In the genomic region with DNA sequence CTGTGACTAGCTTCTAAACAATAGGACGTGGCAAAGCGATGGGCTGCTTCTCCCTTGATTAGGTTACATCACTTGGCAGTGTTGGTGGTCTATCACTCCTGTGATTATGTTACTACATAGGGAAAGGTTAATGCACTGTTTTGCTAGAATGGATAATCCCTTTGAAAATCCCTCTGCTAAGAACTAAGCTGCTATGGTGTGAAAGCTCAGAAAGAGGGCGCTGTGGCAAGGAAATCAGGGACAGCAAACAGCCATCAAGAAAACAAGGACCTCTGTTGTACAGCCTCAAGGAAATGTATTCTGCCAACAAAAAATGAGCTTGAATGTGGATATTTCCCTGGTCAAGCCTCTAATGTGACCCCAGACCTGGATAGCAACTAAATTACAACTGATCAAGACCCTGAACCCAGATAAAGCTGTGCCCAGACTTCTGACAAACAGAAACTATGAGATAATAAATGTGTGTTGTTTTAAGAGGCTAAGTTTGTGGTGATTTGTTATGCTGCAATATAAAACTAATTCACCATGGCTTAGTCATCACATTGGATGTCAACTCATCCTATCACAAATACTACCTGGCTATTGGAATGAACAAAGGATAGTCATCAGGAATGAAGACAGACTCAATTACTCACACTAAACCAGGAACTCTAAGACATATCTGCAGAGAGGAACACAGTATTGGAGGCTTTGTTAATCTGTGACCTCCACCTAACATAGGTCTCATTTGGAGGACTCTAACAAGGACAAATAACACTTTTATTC, we compare ENCODE assay signal across 9 cellular contexts.
A peak's percentile ranks its signal among the peaks of the same experiment; 100 is the strongest.
DNase-seq lines count a peak whose midpoint lies in the region; ATAC-seq and TF ChIP-seq lines count a peak whose summit lies in the region.
"Had no signal": no experiment of that assay in that cellular context is flagged by ENCODE, and none has a peak within 500 bp of the region (broad histone marks: within the 10 kb centered on the region; RNA-seq: fewer than 3 reads in every experiment).

No MANE protein-coding gene starts in this region.

- H3K4me1 Mint-ChIP-seq in activated T-helper 1 cell treated with anti-CD3 and anti-CD28 coated beads, Interleukin-12 subunit alpha, Interleukin-12 subunit beta, Interleukin-2, Interleukin-4 antibody, amounts not matched to agents 30 ng/mL and 10 ng/mL and 1 ng/mL, durations not matched to agents 14 hours and 24 hours and 36 hours (ENCODE audit: low read depth): no peaks in the 10 kb centered on the region

- H3K4me3 Mint-ChIP-seq in activated T-helper 1 cell treated with anti-CD3 and anti-CD28 coated beads, Interleukin-12 subunit alpha, Interleukin-12 subunit beta, Interleukin-2, Interleukin-4 antibody, amounts not matched to agents 30 ng/mL and 10 ng/mL and 1 ng/mL, durations not matched to agents 14 hours and 24 hours and 36 hours: no peak overlapping the region

- DNase-seq in NCI-H1694 treated with DMSO at 0.1 percent for 48 hours (lab: John Stamatoyannopoulos, UW): peak; percentile 9
- no peak for DNase-seq in NCI-H1694 (lab: John Stamatoyannopoulos, UW)
- DNase-seq in NCI-H748 treated with DMSO at 0.1 percent for 48 hours (lab: John Stamatoyannopoulos, UW): peak; percentile 40
- peak; percentile 17 for DNase-seq in retina
- DNase-seq in GM20000 (ENCODE audit: low spot score): no peak
- DNase-seq in activated T-helper 1 cell treated with anti-CD3 and anti-CD28 coated beads, Interleukin-12 subunit alpha, Interleukin-12 subunit beta, Interleukin-2, Interleukin-4 antibody, amounts not matched to agents 30 ng/mL and 10 ng/mL and 1 ng/mL, durations not matched to agents 14 hours and 24 hours and 36 hours (ENCODE audit: low spot score): no peak
- DNase-seq in NOMO-1 treated with DMSO at 0.1 percent for 48 hours (lab: John Stamatoyannopoulos, UW; ENCODE audit: unreplicated experiment): no peak
- DNase-seq: stimulated activated CD4-positive, alpha-beta T cell treated with anti-CD3 and anti-CD28 coated beads, Interleukin-1b, Interleukin-23, amount 100 ng/mL, for 48 hours had no signal

- no peaks in the 10 kb centered on the region for H3K36me3 Mint-ChIP-seq in activated T-helper 1 cell treated with anti-CD3 and anti-CD28 coated beads, Interleukin-12 subunit alpha, Interleukin-12 subunit beta, Interleukin-2, Interleukin-4 antibody, amounts not matched to agents 30 ng/mL and 10 ng/mL and 1 ng/mL, durations not matched to agents 14 hours and 24 hours and 36 hours (ENCODE audit: low read depth)

- ATAC-seq in esophagus mucosa: peak; percentile 85

- no peak overlapping the region for H3K27ac Mint-ChIP-seq in activated T-helper 1 cell treated with anti-CD3 and anti-CD28 coated beads, Interleukin-12 subunit alpha, Interleukin-12 subunit beta, Interleukin-2, Interleukin-4 antibody, amounts not matched to agents 30 ng/mL and 10 ng/mL and 1 ng/mL, durations not matched to agents 14 hours and 24 hours and 36 hours

- H3K9me3 Mint-ChIP-seq in activated T-helper 1 cell treated with anti-CD3 and anti-CD28 coated beads, Interleukin-12 subunit alpha, Interleukin-12 subunit beta, Interleukin-2, Interleukin-4 antibody, amounts not matched to agents 30 ng/mL and 10 ng/mL and 1 ng/mL, durations not matched to agents 14 hours and 24 hours and 36 hours: no peaks in the 10 kb centered on the region

- intact Hi-C loops in activated T-helper 1 cell treated with anti-CD3 and anti-CD28 coated beads, Interleukin-12 subunit alpha, Interleukin-12 subunit beta, Interleukin-2, Interleukin-4 antibody, amounts not matched to agents 30 ng/mL and 10 ng/mL and 1 ng/mL, durations not matched to agents 14 hours and 24 hours and 36 hours (cut with micrococcal nuclease): no loop called here

- TF ChIP-seq CTCF in GM20000 (IDR thresholded peaks at IDR 0.05; ENCODE audit: extremely low read depth, missing control alignments): no peak

- no peaks in the 10 kb centered on the region for H3K27me3 Mint-ChIP-seq in activated T-helper 1 cell treated with anti-CD3 and anti-CD28 coated beads, Interleukin-12 subunit alpha, Interleukin-12 subunit beta, Interleukin-2, Interleukin-4 antibody, amounts not matched to agents 30 ng/mL and 10 ng/mL and 1 ng/mL, durations not matched to agents 14 hours and 24 hours and 36 hours (ENCODE audit: insufficient read depth)

Comparison
In these comparisons a context has a peak if more than half of its experiments do, and no peak if none do; other contexts are left out.
1. DNase-seq: peak in NCI-H1694 treated with DMSO at 0.1 percent for 48 hours (single experiment), NCI-H748 treated with DMSO at 0.1 percent for 48 hours (single experiment) and retina (single experiment); none in NCI-H1694 (single experiment), GM20000 (single experiment), activated T-helper 1 cell treated with anti-CD3 and anti-CD28 coated beads, Interleukin-12 subunit alpha, Interleukin-12 subunit beta, Interleukin-2, Interleukin-4 antibody, amounts not matched to agents 30 ng/mL and 10 ng/mL and 1 ng/mL, durations not matched to agents 14 hours and 24 hours and 36 hours (single experiment) and NOMO-1 treated with DMSO at 0.1 percent for 48 hours (single experiment).